ENCODE assay signal across 21 cellular contexts in the genomic region with DNA sequence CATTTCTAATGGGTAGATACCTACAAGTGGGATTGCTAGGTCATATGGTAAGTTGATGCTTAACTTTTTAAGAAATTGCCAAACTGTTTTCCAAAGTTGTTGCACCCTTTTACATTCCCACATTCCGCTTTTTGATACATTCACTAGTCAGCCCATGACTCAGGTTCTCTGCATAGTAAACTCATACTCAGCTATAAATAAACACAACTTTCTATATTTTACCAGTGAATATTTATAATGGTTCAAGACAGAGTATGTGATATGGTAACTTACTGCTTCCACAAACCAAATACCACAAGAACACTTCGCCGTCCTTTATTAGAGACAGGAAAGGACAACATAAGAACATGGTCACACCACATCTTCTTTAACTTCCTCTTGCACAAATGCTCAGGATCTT. TPM values are rescaled to one million over a fixed set of nuclear protein-coding genes. Genes with fewer than 3 reads are reported as not detected.
A peak's percentile ranks its signal among the peaks of the same experiment; 100 is the strongest.
DNase-seq lines count a peak whose midpoint lies in the region; ATAC-seq, FAIRE-seq and TF ChIP-seq lines count a peak whose summit lies in the region.
"Had no signal": no experiment of that assay in that cellular context is flagged by ENCODE, and none has a peak within 500 bp of the region (broad histone marks: within the 10 kb centered on the region; RNA-seq: fewer than 3 reads in every experiment).

No MANE protein-coding gene starts in this region.

- no peak overlapping the region for H3K14ac ChIP-seq in mesenchymal stem cell (ENCODE audit: low read length in 2 of 2)

- H3K4me3 Mint-ChIP-seq in natural killer cell treated with Interleukin-12 subunit alpha and Interleukin-12 subunit beta and Interleukin-15 and Interleukin-18, amount 100 ng/mL, for 72 hours, result no peak overlapping the region
- H3K4me3 Mint-ChIP-seq: activated naive CD8-positive, alpha-beta T cell treated with anti-CD3 and anti-CD28 coated beads, Interleukin-2, amount 10 ng/mL, durations not matched to agents 7 days and 5 days had no signal

- peaks cover 0 to 3% of the 10 kb centered on the region in 2 donors for H3K27me3 Mint-ChIP-seq in natural killer cell treated with Interleukin-12 subunit alpha and Interleukin-12 subunit beta and Interleukin-15 and Interleukin-18, amount 100 ng/mL, for 72 hours
- H3K27me3 Mint-ChIP-seq: activated naive CD8-positive, alpha-beta T cell treated with anti-CD3 and anti-CD28 coated beads, Interleukin-2, amount 10 ng/mL, durations not matched to agents 7 days and 5 days had no signal

- no peak for TF ChIP-seq CTCF in bronchial epithelial cell (IDR thresholded peaks at IDR 0.05; ENCODE audit: insufficient read depth, low read length, severe bottlenecking)

- no peak overlapping the region for H3K4me3 ChIP-seq in bronchial epithelial cell (ENCODE audit: low read depth, low read length)
- H3K4me3 ChIP-seq in mesenchymal stem cell (ENCODE audit: insufficient read depth in 1 of 2, low read depth in 1 of 2, low read length in 2 of 2), result no peak overlapping the region
- H3K4me3 ChIP-seq: heart right ventricle, sigmoid colon, thoracic aorta had no signal

- H3K9me3 ChIP-seq in mesenchymal stem cell (ENCODE audit: control insufficient read depth, low read length), result no peaks in the 10 kb centered on the region
- H3K9me3 ChIP-seq: Caco-2, heart right ventricle, neutrophil, sigmoid colon, thoracic aorta had no signal

- H3K4ac ChIP-seq in mesenchymal stem cell (ENCODE audit: low read depth in 1 of 2, low read length in 2 of 2), result no peak overlapping the region

- DNase-seq in AG20443 (ENCODE audit: low spot score), result peak; percentile 14
- peak; percentile 64 for DNase-seq in MV-4-11 (lab: John Stamatoyannopoulos, UW)
- DNase-seq in bronchial epithelial cell (ENCODE audit: low read depth), result peak; percentile 32
- peak; percentile 46 for DNase-seq in mesenchymal stem cell
- no peak for DNase-seq in activated CD4-positive, alpha-beta T cell treated with anti-CD3 and anti-CD28 coated beads for 48 hours
- no peak for DNase-seq in natural killer cell treated with Interleukin-12 subunit alpha and Interleukin-12 subunit beta and Interleukin-15 and Interleukin-18, amount 100 ng/mL, for 72 hours (ENCODE audit: low spot score)
- no peak for DNase-seq in T-helper 1 cell
- DNase-seq: activated CD4-positive, alpha-beta T cell treated with anti-CD3 and anti-CD28 coated beads, Interleukin-2, amount 50 U/mL, for 4 hours; activated naive CD8-positive, alpha-beta T cell treated with anti-CD3 and anti-CD28 coated beads, Interleukin-2, amount 10 ng/mL, durations not matched to agents 7 days and 5 days; activated T-cell treated with anti-CD3 and anti-CD28 coated beads, Interleukin-2, amount 50 U/mL, for 1 hour; Caco-2; GDM1; heart right ventricle; kidney; NCI-H187 treated with DMSO at 0.1 percent for 48 hours; NCI-H446; sigmoid colon had no signal

- H2AK5ac ChIP-seq in mesenchymal stem cell (ENCODE audit: low read length, severe bottlenecking), result no peak overlapping the region

- H3K27ac Mint-ChIP-seq in natural killer cell treated with Interleukin-12 subunit alpha and Interleukin-12 subunit beta and Interleukin-15 and Interleukin-18, amount 100 ng/mL, for 72 hours, result no peak overlapping the region
- H3K27ac Mint-ChIP-seq: activated naive CD8-positive, alpha-beta T cell treated with anti-CD3 and anti-CD28 coated beads, Interleukin-2, amount 10 ng/mL, durations not matched to agents 7 days and 5 days had no signal

- H2AFZ ChIP-seq in mesenchymal stem cell (ENCODE audit: low read depth, low read length), result no peak overlapping the region

- no peak overlapping the region for H2BK15ac ChIP-seq in mesenchymal stem cell (ENCODE audit: low read depth, poor library complexity, severe bottlenecking)

- no peaks in the 10 kb centered on the region for H3K4me1 Mint-ChIP-seq in natural killer cell treated with Interleukin-12 subunit alpha and Interleukin-12 subunit beta and Interleukin-15 and Interleukin-18, amount 100 ng/mL, for 72 hours (ENCODE audit: low read depth in 2 of 2)

- H3K27ac ChIP-seq in mesenchymal stem cell (ENCODE audit: low read length, poor library complexity, severe bottlenecking), result no peak overlapping the region
- H3K27ac ChIP-seq: heart right ventricle, neutrophil, sigmoid colon, thoracic aorta had no signal

- 50% methylated on average over 1 of the region's 3 CpGs for WGBS in mesenchymal stem cell

- peaks cover 15% of the 10 kb centered on the region for H3K79me1 ChIP-seq in mesenchymal stem cell (replicated peaks; ENCODE audit: low read length, poor library complexity, severe bottlenecking)

- no peak for FAIRE-seq in bronchial epithelial cell (lab: Jason Lieb, UNC)
- FAIRE-seq: endothelial cell of umbilical vein, kidney had no signal

- H3K18ac ChIP-seq in mesenchymal stem cell (ENCODE audit: low read depth in 1 of 2, low read length in 2 of 2), result no peak overlapping the region

- H3K9me3 Mint-ChIP-seq in natural killer cell treated with Interleukin-12 subunit alpha and Interleukin-12 subunit beta and Interleukin-15 and Interleukin-18, amount 100 ng/mL, for 72 hours, result no peaks in the 10 kb centered on the region
- H3K9me3 Mint-ChIP-seq: activated naive CD8-positive, alpha-beta T cell treated with anti-CD3 and anti-CD28 coated beads, Interleukin-2, amount 10 ng/mL, durations not matched to agents 7 days and 5 days had no signal

- H3K27me3 ChIP-seq in bronchial epithelial cell (ENCODE audit: control insufficient read depth, insufficient read depth, low read length), result no peaks in the 10 kb centered on the region
- no peaks in the 10 kb centered on the region for H3K27me3 ChIP-seq in mesenchymal stem cell (ENCODE audit: control insufficient read depth in 1 of 2, insufficient read depth in 1 of 2, low read length in 2 of 2)
- H3K27me3 ChIP-seq: heart right ventricle, neutrophil, sigmoid colon had no signal

- no peaks in the 10 kb centered on the region for H3K4me1 ChIP-seq in mesenchymal stem cell (ENCODE audit: control insufficient read depth, insufficient read depth, low read depth, low read length)
- H3K4me1 ChIP-seq: Caco-2 had no signal

- H2BK12ac ChIP-seq in mesenchymal stem cell (ENCODE audit: low read length in 2 of 2), result no peak overlapping the region

- ATAC-seq in HG03469 (IDR thresholded peaks at IDR 0.05; ENCODE audit: unreplicated experiment), result no peak
- ATAC-seq in natural killer cell treated with Interleukin-12 subunit alpha and Interleukin-12 subunit beta and Interleukin-15 and Interleukin-18, amount 100 ng/mL, for 72 hours, result no peak
- ATAC-seq: heart right ventricle had no signal

- no peak overlapping the region for H2BK5ac ChIP-seq in mesenchymal stem cell (ENCODE audit: low read depth, low read length, poor library complexity, severe bottlenecking)

- H3K36me3 ChIP-seq in bronchial epithelial cell (ENCODE audit: control insufficient read depth, insufficient read depth, low read length) (no peaks in the 10 kb centered on the region), mesenchymal stem cell (ENCODE audit: control insufficient read depth in 1 of 2, insufficient read depth in 2 of 2, low read depth in 1 of 2, low read length in 2 of 2) (peaks cover 0 to 5% of the 10 kb centered on the region in 2 experiments)
- H3K36me3 ChIP-seq: neutrophil, thoracic aorta had no signal

- H4K91ac ChIP-seq in mesenchymal stem cell (ENCODE audit: low read length), result no peak overlapping the region

- H3K23ac ChIP-seq in mesenchymal stem cell (ENCODE audit: low read length in 2 of 2), result no peak overlapping the region

- H3K36me3 Mint-ChIP-seq in natural killer cell treated with Interleukin-12 subunit alpha and Interleukin-12 subunit beta and Interleukin-15 and Interleukin-18, amount 100 ng/mL, for 72 hours, result no peaks in the 10 kb centered on the region

- H3K9ac ChIP-seq in mesenchymal stem cell (ENCODE audit: low read length), result no peak overlapping the region

- no peak overlapping the region for H3K4me2 ChIP-seq in mesenchymal stem cell (ENCODE audit: low read length, poor library complexity, severe bottlenecking)

- H4K8ac ChIP-seq in mesenchymal stem cell (ENCODE audit: low read length), result no peak overlapping the region

- no peak overlapping the region for H2BK120ac ChIP-seq in mesenchymal stem cell (ENCODE audit: low read depth, low read length)

RNA-seq across cellular contexts. Expression of a gene that starts 54.0 kb away (rescaled TPM):
- total RNA-seq in bronchial epithelial cell, result 17.6 and 23.8 TPM in 2 replicates
- polyA plus RNA-seq in mesenchymal stem cell (2013, experiment 1 of 2), result 45.6 TPM
- polyA plus RNA-seq in mesenchymal stem cell (2013, experiment 2 of 2), result 48.1 TPM
- total RNA-seq in natural killer cell treated with Interleukin-12 subunit alpha and Interleukin-12 subunit beta and Interleukin-15 and Interleukin-18, amount 100 ng/mL, for 72 hours, result 1 to 10 TPM; 5.9 to 6.8 TPM

Comparison
In these comparisons a context has a peak if more than half of its experiments do, and no peak if none do; other contexts are left out.
1. DNase-seq: peak in AG20443 (single experiment), MV-4-11 (single experiment), bronchial epithelial cell (single experiment) and mesenchymal stem cell (single experiment); none in activated CD4-positive, alpha-beta T cell treated with anti-CD3 and anti-CD28 coated beads for 48 hours (single experiment), natural killer cell treated with Interleukin-12 subunit alpha and Interleukin-12 subunit beta and Interleukin-15 and Interleukin-18, amount 100 ng/mL, for 72 hours (single experiment) and T-helper 1 cell (0 of 5).